19 cellular contexts compared by ENCODE assay signal in genomic region chr10:13092446-13093102, GRCh38. TPM values are rescaled to one million over a fixed set of nuclear protein-coding genes. Genes with fewer than 3 reads are reported as not detected.
DNase-seq lines count a peak whose midpoint lies in the region.
"Had no signal": no experiment of that assay in that cellular context is flagged by ENCODE, and none has a peak within 500 bp of the region (broad histone marks: within the 10 kb centered on the region; RNA-seq: fewer than 3 reads in every experiment).

No MANE protein-coding gene starts in this region.

- H3K9me3 ChIP-seq in mesenchymal stem cell (ENCODE audit: control insufficient read depth, low read length) (no peaks in the 10 kb centered on the region), subcutaneous abdominal adipose tissue (ENCODE audit: control insufficient read depth in 5 of 5, low read length in 5 of 5) (no peaks in the 10 kb centered on the region)
- H3K9me3 ChIP-seq: adrenal gland, SJSA1, transverse colon had no signal

- H2BK120ac ChIP-seq in mesenchymal stem cell (ENCODE audit: low read depth, low read length), result no peak overlapping the region

- H3K36me3 ChIP-seq in mesenchymal stem cell (ENCODE audit: control insufficient read depth in 1 of 2, insufficient read depth in 2 of 2, low read depth in 1 of 2, low read length in 2 of 2) (no peaks in the 10 kb centered on the region), subcutaneous abdominal adipose tissue (ENCODE audit: control insufficient read depth in 5 of 5, insufficient read depth in 5 of 5, low read length in 5 of 5) (no peaks in the 10 kb centered on the region)
- H3K36me3 ChIP-seq: adrenal gland, SJSA1, transverse colon had no signal

- no peak overlapping the region for H2BK5ac ChIP-seq in mesenchymal stem cell (ENCODE audit: low read depth, low read length, poor library complexity, severe bottlenecking)

- no peak overlapping the region for H3K4ac ChIP-seq in mesenchymal stem cell (ENCODE audit: low read depth in 1 of 2, low read length in 2 of 2)

- DNase-seq in NCI-H748 treated with DMSO at 0.1 percent for 48 hours (lab: John Stamatoyannopoulos, UW), result peak; percentile 24
- peak; percentile 62 for DNase-seq in fibroblast of gingiva (ENCODE audit: low read depth)
- no peak for DNase-seq in mesenchymal stem cell
- DNase-seq in NCI-H1930 (lab: John Stamatoyannopoulos, UW), result no peak
- no peak for DNase-seq in HK-2 (ENCODE audit: unreplicated experiment)
- no peak for DNase-seq in stimulated activated CD4-positive, alpha-beta T cell treated with anti-CD3 and anti-CD28 coated beads, Interleukin-1b, Interleukin-23, amount 100 ng/mL, for 48 hours
- DNase-seq: activated naive CD4-positive, alpha-beta T cell; activated T-cell treated with anti-CD3 and anti-CD28 coated beads, Interleukin-2, amount 50 U/mL, for 24 hours; KBM-7; mesendoderm; naive B cell; NCI-H1436 treated with DMSO at 0.1 percent for 48 hours; NCI-H510A; stimulated activated naive CD8-positive, alpha-beta T cell treated with anti-CD3 and anti-CD28 coated beads, Interleukin-15, amount 100 ng/mL, for 72 hours; T-cell; transverse colon had no signal

- H3K79me1 ChIP-seq in mesenchymal stem cell (replicated peaks; ENCODE audit: low read length, poor library complexity, severe bottlenecking), result no peaks in the 10 kb centered on the region

- no peak overlapping the region for H3K4me2 ChIP-seq in mesenchymal stem cell (ENCODE audit: low read length, poor library complexity, severe bottlenecking)

- WGBS in mesenchymal stem cell, result 92% methylated on average over 4 of the region's 6 CpGs

- no peaks in the 10 kb centered on the region for H3K27me3 ChIP-seq in mesenchymal stem cell (ENCODE audit: control insufficient read depth in 1 of 2, insufficient read depth in 1 of 2, low read length in 2 of 2)
- H3K27me3 ChIP-seq in subcutaneous abdominal adipose tissue (ENCODE audit: control insufficient read depth in 5 of 5, insufficient read depth in 4 of 5, low read length in 5 of 5), result peaks cover 0 to 2% (median 0%) of the 10 kb centered on the region in 5 donors
- H3K27me3 ChIP-seq: adrenal gland, SJSA1, transverse colon had no signal

- H3K23ac ChIP-seq in mesenchymal stem cell (ENCODE audit: low read length in 2 of 2), result no peak overlapping the region

- H3K4me3 ChIP-seq in mesenchymal stem cell (ENCODE audit: insufficient read depth in 1 of 2, low read depth in 1 of 2, low read length in 2 of 2) (no peak overlapping the region), subcutaneous abdominal adipose tissue (ENCODE audit: low read depth in 1 of 5, low read length in 5 of 5) (peak overlapping the region in 1 of 5 donors; percentile 17)
- H3K4me3 ChIP-seq: adrenal gland, SJSA1, transverse colon had no signal

- H4K91ac ChIP-seq in mesenchymal stem cell (ENCODE audit: low read length), result no peak overlapping the region

- no peak overlapping the region for H2BK15ac ChIP-seq in mesenchymal stem cell (ENCODE audit: low read depth, poor library complexity, severe bottlenecking)

- H3K9ac ChIP-seq in mesenchymal stem cell (ENCODE audit: low read length) (no peak overlapping the region), subcutaneous abdominal adipose tissue (ENCODE audit: low read length in 5 of 5) (peak overlapping the region in 1 of 5 donors; percentile 77)

- H3K18ac ChIP-seq in mesenchymal stem cell (ENCODE audit: low read depth in 1 of 2, low read length in 2 of 2), result no peak overlapping the region

- no peak overlapping the region for H4K8ac ChIP-seq in mesenchymal stem cell (ENCODE audit: low read length)

- H2AFZ ChIP-seq in mesenchymal stem cell (ENCODE audit: low read depth, low read length), result no peak overlapping the region

- no peak overlapping the region for H3K14ac ChIP-seq in mesenchymal stem cell (ENCODE audit: low read length in 2 of 2)

- peaks cover 11% of the 10 kb centered on the region for H3K4me1 ChIP-seq in mesenchymal stem cell (ENCODE audit: control insufficient read depth, insufficient read depth, low read depth, low read length)
- peaks cover 16 to 41% (median 34%) of the 10 kb centered on the region in 5 donors for H3K4me1 ChIP-seq in subcutaneous abdominal adipose tissue (ENCODE audit: control insufficient read depth in 5 of 5, insufficient read depth in 5 of 5, low read length in 5 of 5)

- no peak overlapping the region for H2AK5ac ChIP-seq in mesenchymal stem cell (ENCODE audit: low read length, severe bottlenecking)

- no peak overlapping the region for H2BK12ac ChIP-seq in mesenchymal stem cell (ENCODE audit: low read length in 2 of 2)

- H3K27ac ChIP-seq in mesenchymal stem cell (ENCODE audit: low read length, poor library complexity, severe bottlenecking), result peak overlapping the region; percentile 50
- H3K27ac ChIP-seq in subcutaneous abdominal adipose tissue (ENCODE audit: low read depth, low read length), result peak overlapping the region; percentile 91
- H3K27ac ChIP-seq: SJSA1, transverse colon had no signal

RNA-seq across cellular contexts. Expression of gene OPTN, which starts 7.4 kb away (rescaled TPM):
- polyA plus RNA-seq in mesenchymal stem cell (2013, experiment 1 of 2), result 61.0 TPM
- 59.1 TPM for polyA plus RNA-seq in mesenchymal stem cell (2013, experiment 2 of 2)

Comparison
In these comparisons a context has a peak if more than half of its experiments do, and no peak if none do; other contexts are left out.
1. DNase-seq: peak in NCI-H748 treated with DMSO at 0.1 percent for 48 hours (single experiment) and fibroblast of gingiva (single experiment); none in mesenchymal stem cell (single experiment), NCI-H1930 (0 of 2), HK-2 (single experiment) and stimulated activated CD4-positive, alpha-beta T cell treated with anti-CD3 and anti-CD28 coated beads, Interleukin-1b, Interleukin-23, amount 100 ng/mL, for 48 hours (single experiment).